Comparison of ENCODE assay signal across 8 cellular contexts in genomic region chr14:44316647-44317432, GRCh38.
A peak's percentile ranks its signal among the peaks of the same experiment; 100 is the strongest.
DNase-seq lines count a peak whose midpoint lies in the region; ATAC-seq and TF ChIP-seq lines count a peak whose summit lies in the region.

No MANE protein-coding gene starts in this region.

- no peaks in the 10 kb centered on the region for H3K9me3 ChIP-seq in HAP-1
- no peaks in the 10 kb centered on the region for H3K9me3 ChIP-seq in osteoblast (ENCODE audit: low read depth, low read length)
- no peaks in the 10 kb centered on the region for H3K9me3 ChIP-seq in right cardiac atrium (ENCODE audit: control insufficient read depth, low read length)
- peaks cover 0 to 12% (median 0%) of the 10 kb centered on the region in 3 donors for H3K9me3 ChIP-seq in gastroesophageal sphincter

- DNase-seq in DMS 273 (lab: John Stamatoyannopoulos, UW; ENCODE audit: unreplicated experiment), result peak; percentile 42
- DNase-seq in HAP-1 (ENCODE audit: low spot score in 2 of 2), result peak; percentile 46
- peak; percentile 71 for DNase-seq in NCI-H146 (lab: John Stamatoyannopoulos, UW)
- DNase-seq in astrocyte of the spinal cord (ENCODE audit: low read depth, low spot score), result peak; percentile 94
- DNase-seq in osteoblast (ENCODE audit: insufficient read length, low spot score, missing footprints), result peak; percentile 29
- DNase-seq in right cardiac atrium, result no peak

- in situ Hi-C loops in HAP-1 (cut with MboI; ENCODE audit: low sequenced_read_pairs) (no loop called here), astrocyte of the spinal cord (cut with HindIII; ENCODE audit: low sequenced_read_pairs) (no loop called here)

- H3K27me3 ChIP-seq in HAP-1 (ENCODE audit: low read depth) (no peaks in the 10 kb centered on the region), osteoblast (ENCODE audit: insufficient read depth, low read length) (no peaks in the 10 kb centered on the region), right cardiac atrium (ENCODE audit: control insufficient read depth, insufficient read depth) (no peaks in the 10 kb centered on the region), gastroesophageal sphincter (no peaks in the 10 kb centered on the region)

- H4K20me1 ChIP-seq in osteoblast (ENCODE audit: insufficient read depth, low read length), result no peaks in the 10 kb centered on the region

- no peak for TF ChIP-seq EP300 in gastroesophageal sphincter (IDR thresholded peaks at IDR 0.05)

- ATAC-seq in right cardiac atrium (no peak), gastroesophageal sphincter (no peak), GM18517 (IDR thresholded peaks at IDR 0.05; ENCODE audit: unreplicated experiment) (no peak)

- H3K4me1 ChIP-seq in HAP-1 (peaks cover 7% of the 10 kb centered on the region; the same call in 1 of the 2 replicates), osteoblast (ENCODE audit: insufficient read depth, low read length) (no peaks in the 10 kb centered on the region), right cardiac atrium (ENCODE audit: control insufficient read depth, insufficient read depth, low read length) (no peaks in the 10 kb centered on the region), gastroesophageal sphincter (no peaks in the 10 kb centered on the region)

- TF ChIP-seq CTCF in astrocyte of the spinal cord (IDR thresholded peaks at IDR 0.05; ENCODE audit: low read depth, low read length) (no peak), osteoblast (IDR thresholded peaks at IDR 0.05; ENCODE audit: extremely low read depth, low read depth, low read length) (no peak), gastroesophageal sphincter (IDR thresholded peaks at IDR 0.05) (no peak)

- H3K27ac ChIP-seq in osteoblast (ENCODE audit: low read depth, low read length), result no peak overlapping the region
- H3K27ac ChIP-seq in right cardiac atrium (ENCODE audit: low read length), result no peak overlapping the region
- H3K27ac ChIP-seq in gastroesophageal sphincter, result no peak overlapping the region

- no peaks in the 10 kb centered on the region for H3K79me2 ChIP-seq in osteoblast (ENCODE audit: insufficient read depth, low read length)

- 60% methylated on average over 7 of the region's 7 CpGs for WGBS in right cardiac atrium
- WGBS in gastroesophageal sphincter (ENCODE audit: low coverage in 1 of 2), 2 donors, result 29 to 60% methylated on average over 6 to 7 of the region's 7 CpGs

- intact Hi-C loops in right cardiac atrium (cut with DNase I), result no loop called here

- H3K36me3 ChIP-seq in HAP-1 (replicated peaks), result no peaks in the 10 kb centered on the region
- H3K36me3 ChIP-seq in osteoblast (ENCODE audit: insufficient read depth, low read length), result no peaks in the 10 kb centered on the region
- no peaks in the 10 kb centered on the region for H3K36me3 ChIP-seq in gastroesophageal sphincter

- H3K4me3 ChIP-seq in HAP-1, result no peak overlapping the region
- H3K4me3 ChIP-seq in astrocyte of the spinal cord (ENCODE audit: low read depth, low read length), result no peak overlapping the region
- no peak overlapping the region for H3K4me3 ChIP-seq in osteoblast (ENCODE audit: insufficient read depth, low read length)
- no peak overlapping the region for H3K4me3 ChIP-seq in right cardiac atrium (ENCODE audit: low read length)
- H3K4me3 ChIP-seq in gastroesophageal sphincter, result no peak overlapping the region

- no peak overlapping the region for H3K4me2 ChIP-seq in osteoblast (ENCODE audit: insufficient read depth, low read length)

- H2AFZ ChIP-seq in osteoblast (ENCODE audit: low read length), result no peak overlapping the region

- TF ChIP-seq POLR2A in gastroesophageal sphincter (IDR thresholded peaks at IDR 0.05), result no peak

Comparison
In these comparisons a context has a peak if more than half of its experiments do, and no peak if none do; other contexts are left out.
1. DNase-seq: peak in DMS 273 (single experiment), HAP-1 (2 of 2), NCI-H146 (single experiment), astrocyte of the spinal cord (single experiment) and osteoblast (single experiment); none in right cardiac atrium (0 of 3).